ENCODE assay signal across 24 cellular contexts in the genomic region with DNA sequence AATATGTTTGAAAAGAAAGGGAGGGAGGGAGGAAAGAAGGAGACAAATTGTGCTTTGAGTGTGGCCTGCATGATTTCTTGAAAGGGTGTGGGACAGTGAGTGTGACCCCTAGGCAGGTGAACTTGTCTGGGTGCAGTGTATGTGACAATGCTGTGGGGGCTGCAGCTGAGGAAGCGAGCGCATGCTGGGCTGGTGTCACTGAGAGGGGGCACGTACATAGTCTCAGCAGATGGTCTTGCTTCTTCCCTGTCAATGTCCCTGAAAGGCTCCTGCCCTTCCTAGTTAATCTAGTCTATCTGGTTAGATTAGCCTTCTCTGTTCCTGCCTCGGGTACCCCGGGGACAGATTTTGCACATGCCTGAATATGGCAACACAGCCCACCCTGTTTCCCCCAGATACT.
"Had no signal": no experiment of that assay in that cellular context is flagged by ENCODE, and none has a peak within 500 bp of the region (broad histone marks: within the 10 kb centered on the region; RNA-seq: fewer than 3 reads in every experiment).

No MANE protein-coding gene starts in this region.

- H3K4me1 Mint-ChIP-seq: stimulated activated naive CD8-positive, alpha-beta T cell treated with anti-CD3 and anti-CD28 coated beads, Interleukin-15, amount 100 ng/mL, for 72 hours had no signal

- H3K4me3 Mint-ChIP-seq: endodermal cell; mesothelial cell of epicardium; naive B cell; nephron; stimulated activated naive B cell treated with anti-CD40 and anti-IgM and Interleukin-4, amounts not matched to agents 10 μg/mL and 1 μg/mL and 100 μg/mL, for 72 hours; stimulated activated naive CD8-positive, alpha-beta T cell treated with anti-CD3 and anti-CD28 coated beads, Interleukin-15, amount 100 ng/mL, for 72 hours had no signal

- ATAC-seq: esophagus mucosa; gastrocnemius medialis; left cardiac atrium; left lung; mucosa of descending colon; pancreas; right lobe of liver; stimulated activated naive B cell treated with anti-CD40 and anti-IgM and Interleukin-4, amounts not matched to agents 10 μg/mL and 1 μg/mL and 100 μg/mL, for 72 hours; stimulated activated naive CD8-positive, alpha-beta T cell treated with anti-CD3 and anti-CD28 coated beads, Interleukin-15, amount 100 ng/mL, for 72 hours had no signal

- H3K27ac Mint-ChIP-seq: endodermal cell; mesothelial cell of epicardium; nephron; stimulated activated naive B cell treated with anti-CD40 and anti-IgM and Interleukin-4, amounts not matched to agents 10 μg/mL and 1 μg/mL and 100 μg/mL, for 72 hours; stimulated activated naive CD8-positive, alpha-beta T cell treated with anti-CD3 and anti-CD28 coated beads, Interleukin-15, amount 100 ng/mL, for 72 hours had no signal

- H3K27me3 ChIP-seq: gastrocnemius medialis, left lung, pancreas, right lobe of liver, testis, tibial artery, upper lobe of left lung had no signal

- H3K27ac ChIP-seq: epithelial cell of prostate, gastrocnemius medialis, left lung, pancreas, right lobe of liver, testis, tibial artery, upper lobe of left lung had no signal

- H3K9me3 ChIP-seq: gastrocnemius medialis, left lung, mucosa of descending colon, pancreas, right lobe of liver, testis, tibial artery, upper lobe of left lung had no signal

- H3K4me3 ChIP-seq: gastrocnemius medialis, left lung, mucosa of descending colon, pancreas, right lobe of liver, testis, tibial artery, upper lobe of left lung had no signal

- H3K27me3 Mint-ChIP-seq: stimulated activated naive CD8-positive, alpha-beta T cell treated with anti-CD3 and anti-CD28 coated beads, Interleukin-15, amount 100 ng/mL, for 72 hours had no signal

- DNase-seq: effector CD8-positive, alpha-beta T cell; endodermal cell; foreskin fibroblast; gastrocnemius medialis; left cardiac atrium; left lung; mesenchymal stem cell; naive B cell; occipital lobe; pancreas; right lobe of liver; small intestine; stimulated activated CD4-positive, alpha-beta T cell treated with anti-CD3 and anti-CD28 coated beads, Interleukin-15, amount 100 ng/mL, for 24 hours; stimulated activated CD4-positive, alpha-beta T cell treated with anti-CD3 and anti-CD28 coated beads, Interleukin-2, amount 100 ng/mL, for 48 hours; stimulated activated naive B cell treated with anti-CD40 and anti-IgM and Interleukin-4, amounts not matched to agents 10 μg/mL and 1 μg/mL and 100 μg/mL, for 72 hours; stimulated activated naive CD8-positive, alpha-beta T cell treated with anti-CD3 and anti-CD28 coated beads, Interleukin-15, amount 100 ng/mL, for 72 hours; testis; tibial artery; upper lobe of left lung had no signal

- H3K36me3 Mint-ChIP-seq: naive B cell had no signal

- H3K9me3 Mint-ChIP-seq: endodermal cell; mesothelial cell of epicardium; naive B cell; nephron; stimulated activated naive B cell treated with anti-CD40 and anti-IgM and Interleukin-4, amounts not matched to agents 10 μg/mL and 1 μg/mL and 100 μg/mL, for 72 hours; stimulated activated naive CD8-positive, alpha-beta T cell treated with anti-CD3 and anti-CD28 coated beads, Interleukin-15, amount 100 ng/mL, for 72 hours had no signal
